ENCODE assay signal across 10 cellular contexts in genomic region chr18:63224574-63224973, GRCh38.
DNase-seq lines count a peak whose midpoint lies in the region; ATAC-seq and TF ChIP-seq lines count a peak whose summit lies in the region.
"Had no signal": no experiment of that assay in that cellular context is flagged by ENCODE, and none has a peak within 500 bp of the region (broad histone marks: within the 10 kb centered on the region; RNA-seq: fewer than 3 reads in every experiment).

No MANE protein-coding gene starts in this region.

- peaks cover 10 to 72% (median 27%) of the 10 kb centered on the region in 6 donors for H3K4me1 ChIP-seq in spleen

- intact Hi-C loops in spleen (cut with DNase I; ENCODE audit: low total_unique reads): no loop called here

- peaks cover 89% of the 10 kb centered on the region for H3K4me1 Mint-ChIP-seq in activated T-cell treated with anti-CD3 and anti-CD28 coated beads, Interleukin-2, amount 50 U/mL, for 4 hours (ENCODE audit: low read depth)

- no peak for TF ChIP-seq POLR2A in spleen (IDR thresholded peaks at IDR 0.05)

- peaks cover 0 to 17% (median 4%) of the 10 kb centered on the region in 6 donors for H3K36me3 ChIP-seq in spleen

- 79 to 89% (median 82%) methylated on average over 1 of the region's 1 CpG for WGBS in spleen, 5 donors

- peak overlapping the region; percentile 4 for H3K4me3 Mint-ChIP-seq in activated T-cell treated with anti-CD3 and anti-CD28 coated beads, Interleukin-2, amount 50 U/mL, for 4 hours

- no peaks in the 10 kb centered on the region for H3K27me3 ChIP-seq in spleen (replicated peaks in 1 of 7)

- ATAC-seq in GM18511 (IDR thresholded peaks at IDR 0.05; ENCODE audit: unreplicated experiment) (peak; percentile 67), HG02870 (IDR thresholded peaks at IDR 0.05; ENCODE audit: unreplicated experiment) (peak; percentile 40), GM21786 (IDR thresholded peaks at IDR 0.05; ENCODE audit: unreplicated experiment) (no peak), HG03139 (IDR thresholded peaks at IDR 0.05; ENCODE audit: unreplicated experiment) (no peak)
- ATAC-seq in activated T-cell treated with anti-CD3 and anti-CD28 coated beads, Interleukin-2, amount 50 U/mL, for 4 hours: peak; percentile 99 to 100

- H3K27ac ChIP-seq in spleen: peak overlapping the region in 5 of 8 donors; percentile 9 to 77 (median 26)

- no peak overlapping the region for H3K4me3 ChIP-seq in spleen

- no peaks in the 10 kb centered on the region for H3K27me3 Mint-ChIP-seq in activated T-cell treated with anti-CD3 and anti-CD28 coated beads, Interleukin-2, amount 50 U/mL, for 4 hours (ENCODE audit: low read depth)
- H3K27me3 Mint-ChIP-seq: progenitor cell of endocrine pancreas had no signal

- no peak for TF ChIP-seq CTCF in spleen (IDR thresholded peaks at IDR 0.05 in 8 of 11, conservative IDR thresholded peaks at IDR 0.05 in 3 of 11)

- peaks cover 37% of the 10 kb centered on the region for H3K36me3 Mint-ChIP-seq in activated T-cell treated with anti-CD3 and anti-CD28 coated beads, Interleukin-2, amount 50 U/mL, for 4 hours (ENCODE audit: insufficient read depth)

- peaks cover 5% of the 10 kb centered on the region for H3K9me3 Mint-ChIP-seq in activated T-cell treated with anti-CD3 and anti-CD28 coated beads, Interleukin-2, amount 50 U/mL, for 4 hours

- peaks cover 0 to 25% (median 7%) of the 10 kb centered on the region in 8 donors for H3K9me3 ChIP-seq in spleen

- DNase-seq in activated T-cell treated with anti-CD3 and anti-CD28 coated beads, Interleukin-2, amount 50 U/mL, for 4 hours: peak; percentile 35
- DNase-seq in spleen (no peak), iPS-NIHi11 (ENCODE audit: low spot score) (no peak), DMS79 (lab: John Stamatoyannopoulos, UW) (no peak)
- DNase-seq: NCI-H1930 had no signal

Comparison
In these comparisons a context has a peak if more than half of its experiments do, and no peak if none do; other contexts are left out.
1. ATAC-seq: peak in GM18511 (single experiment), HG02870 (single experiment) and activated T-cell treated with anti-CD3 and anti-CD28 coated beads, Interleukin-2, amount 50 U/mL, for 4 hours (2 of 2); none in GM21786 (single experiment) and HG03139 (single experiment).